8 cellular contexts compared by ENCODE assay signal in the genomic region with DNA sequence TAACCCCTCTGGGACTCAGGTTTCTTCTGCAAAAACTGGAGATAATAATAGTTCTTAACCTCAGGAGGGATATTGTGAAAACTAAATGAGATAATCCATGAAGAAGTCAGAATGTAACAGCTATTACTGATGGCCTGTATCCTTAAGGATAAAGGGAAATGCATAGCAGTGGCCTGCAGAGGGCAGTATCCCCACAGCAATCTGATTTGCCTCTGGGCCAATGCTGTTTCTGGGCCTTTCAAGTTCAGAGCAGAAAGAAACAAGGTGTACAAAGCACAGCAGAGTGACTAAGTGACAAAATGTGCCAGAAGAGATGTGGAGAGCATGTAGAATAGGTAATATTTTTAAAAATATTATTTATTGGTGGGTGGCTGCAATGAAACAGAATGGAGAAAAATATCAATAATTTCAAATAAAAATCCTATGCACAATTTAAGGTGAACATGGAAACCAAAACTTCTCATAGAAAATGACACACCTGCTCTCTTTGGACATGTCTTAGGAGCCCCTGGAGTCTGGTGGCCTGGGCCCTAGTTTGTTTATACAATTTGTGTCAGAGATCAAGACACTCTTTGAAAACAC.
DNase-seq lines count a peak whose midpoint lies in the region; ATAC-seq lines count a peak whose summit lies in the region.

No MANE protein-coding gene starts in this region.

- peak; percentile 50 for ATAC-seq in HG02571 (IDR thresholded peaks at IDR 0.05; ENCODE audit: unreplicated experiment)
- ATAC-seq in HG03342 (IDR thresholded peaks at IDR 0.05; ENCODE audit: unreplicated experiment) = no peak

- peak; percentile 40 for DNase-seq in Caki2 (ENCODE audit: low read depth)
- peak; percentile 78 for DNase-seq in NCI-H2227 (lab: John Stamatoyannopoulos, UW; ENCODE audit: unreplicated experiment)
- DNase-seq in activated CD4-positive, CD25-positive, alpha-beta regulatory T cell treated with anti-CD3 and anti-CD28 coated beads, Interleukin-2, amount 50 U/mL, for 16 hours (ENCODE audit: low read depth, low spot score) = peak; percentile 20
- DNase-seq in central memory CD4-positive, alpha-beta T cell = peak; percentile 35
- peak; percentile 68 for DNase-seq in kidney glomerular epithelial cell (lab: John Stamatoyannopoulos, UW)
- DNase-seq in stimulated activated CD4-positive, alpha-beta T cell treated with anti-CD3 and anti-CD28 coated beads, Interleukin-2, amount 100 ng/mL, for 48 hours = peak; percentile 63 to 66

- in situ Hi-C loops in Caki2 (cut with HindIII; ENCODE audit: low pct_unique_long_range_greater_than_20kb, low sequenced_read_pairs) = no loop called here

Comparison
In these comparisons a context has a peak if more than half of its experiments do, and no peak if none do; other contexts are left out.
1. DNase-seq: peak in every context shown above with its lines; median percentile 78 in NCI-H2227; 68 in kidney glomerular epithelial cell; 64 in stimulated activated CD4-positive, alpha-beta T cell treated with anti-CD3 and anti-CD28 coated beads, Interleukin-2, amount 100 ng/mL, for 48 hours; 40 in Caki2; 35 in central memory CD4-positive, alpha-beta T cell; 20 in activated CD4-positive, CD25-positive, alpha-beta regulatory T cell treated with anti-CD3 and anti-CD28 coated beads, Interleukin-2, amount 50 U/mL, for 16 hours.